In genomic region chr21:39087976-39088370, GRCh38 we compare ENCODE assay signal across 21 cellular contexts.
DNase-seq lines count a peak whose midpoint lies in the region; ATAC-seq and TF ChIP-seq lines count a peak whose summit lies in the region.
"Had no signal": no experiment of that assay in that cellular context is flagged by ENCODE, and none has a peak within 500 bp of the region (broad histone marks: within the 10 kb centered on the region; RNA-seq: fewer than 3 reads in every experiment).

No MANE protein-coding gene starts in this region.

- 24% methylated on average over 7 of the region's 7 CpGs for WGBS in mammary epithelial cell (ENCODE audit: low coverage, missing lambda C conversion rate)

- BruUV-seq in mammary epithelial cell (replicated peaks; lab: Mats Ljungman, UMichigan) (no TSS peak), MCF 10A (replicated peaks; lab: Mats Ljungman, UMichigan) (no TSS peak)

- peaks cover 3% of the 10 kb centered on the region for H3K4me1 ChIP-seq in mammary epithelial cell (ENCODE audit: insufficient read depth, low read length)
- peaks cover 7% of the 10 kb centered on the region for H3K4me1 ChIP-seq in fibroblast of lung (ENCODE audit: control insufficient read depth, extremely low read depth, insufficient read depth, low read length)
- H3K4me1 ChIP-seq in neural progenitor cell = peaks cover 13% of the 10 kb centered on the region
- H3K4me1 ChIP-seq in effector memory CD4-positive, alpha-beta T cell (ENCODE audit: control insufficient read depth, insufficient read depth, low read length, poor library complexity, severe bottlenecking) = no peaks in the 10 kb centered on the region
- H3K4me1 ChIP-seq: BE2C had no signal

- H3K9ac ChIP-seq in mammary epithelial cell (ENCODE audit: insufficient read depth, low read length) (no peak overlapping the region), fibroblast of lung (ENCODE audit: insufficient read depth, low read length) (no peak overlapping the region), neural progenitor cell (no peak overlapping the region)

- peak overlapping the region; percentile 7 for H2AFZ ChIP-seq in mammary epithelial cell (ENCODE audit: low read depth, low read length)
- H2AFZ ChIP-seq in fibroblast of lung (ENCODE audit: low read length) = peak overlapping the region; percentile 41
- H2AFZ ChIP-seq in neural progenitor cell (replicated peaks) = peak overlapping the region; percentile 44
- H2AFZ ChIP-seq: hepatocyte had no signal

- DNase-seq in mammary epithelial cell (no peak), MCF 10A (ENCODE audit: unreplicated experiment) (no peak), fibroblast of lung (ENCODE audit: low read depth in 2 of 2) (no peak), neural progenitor cell (ENCODE audit: low spot score) (no peak)
- no peak for DNase-seq in effector memory CD4-positive, alpha-beta T cell
- DNase-seq: 8988T; activated gamma-delta T cell; BE2C; mesenchymal stem cell; NCI-H1092 treated with DMSO at 0.1 percent for 48 hours; NCI-H510A treated with DMSO at 0.1 percent for 48 hours; stimulated activated CD4-positive, alpha-beta T cell treated with anti-CD3 and anti-CD28 coated beads, Interleukin-15, amount 100 ng/mL, for 24 hours had no signal

- H3K79me2 ChIP-seq in mammary epithelial cell (ENCODE audit: insufficient read depth, low read length) = no peaks in the 10 kb centered on the region
- H3K79me2 ChIP-seq in fibroblast of lung (ENCODE audit: control insufficient read depth, insufficient read depth, low read length) = no peaks in the 10 kb centered on the region
- no peaks in the 10 kb centered on the region for H3K79me2 ChIP-seq in neural progenitor cell (ENCODE audit: low read depth)
- H3K79me2 ChIP-seq: hepatocyte had no signal

- H3K9me3 ChIP-seq in mammary epithelial cell (replicated peaks; ENCODE audit: insufficient read depth, low read length) (no peaks in the 10 kb centered on the region), fibroblast of lung (ENCODE audit: control insufficient read depth, insufficient read depth, low read depth, low read length) (no peaks in the 10 kb centered on the region), neural progenitor cell (ENCODE audit: low read depth) (no peaks in the 10 kb centered on the region)
- no peaks in the 10 kb centered on the region for H3K9me3 ChIP-seq in effector memory CD4-positive, alpha-beta T cell (ENCODE audit: control insufficient read depth, low read length)
- H3K9me3 ChIP-seq: adrenal gland, BE2C had no signal

- H3F3A ChIP-seq in neural progenitor cell (ENCODE audit: low read depth) = peaks cover 17% of the 10 kb centered on the region

- CTCF ChIA-PET in mammary epithelial cell (lab: Charles Lee; ENCODE audit: low non-redundant PET) (no interaction called here), MCF 10A (lab: Yijun Ruan, JAX) (no interaction called here)

- H3K27me3 ChIP-seq in mammary epithelial cell (ENCODE audit: insufficient read depth, low read length) = no peaks in the 10 kb centered on the region
- H3K27me3 ChIP-seq in fibroblast of lung (ENCODE audit: control insufficient read depth, insufficient read depth, low read length) = no peaks in the 10 kb centered on the region
- H3K27me3 ChIP-seq in neural progenitor cell = no peaks in the 10 kb centered on the region
- no peaks in the 10 kb centered on the region for H3K27me3 ChIP-seq in effector memory CD4-positive, alpha-beta T cell (replicated peaks; ENCODE audit: control insufficient read depth, insufficient read depth, low read length, poor library complexity, severe bottlenecking)
- H3K27me3 ChIP-seq: adrenal gland, BE2C, hepatocyte had no signal

- H3K36me3 Mint-ChIP-seq in MCF 10A (ENCODE audit: insufficient read depth, unreplicated experiment) (no peaks in the 10 kb centered on the region), neural progenitor cell (peaks cover 2% of the 10 kb centered on the region)
- H3K36me3 Mint-ChIP-seq: natural killer cell treated with Interleukin-12 subunit alpha and Interleukin-12 subunit beta and Interleukin-15 and Interleukin-18, amount 100 ng/mL, for 72 hours; stimulated activated effector memory CD8-positive, alpha-beta T cell treated with anti-CD3 and anti-CD28 coated beads, Interleukin-12 subunit alpha, Interleukin-12 subunit beta, amount 100 ng/mL, for 72 hours had no signal

- H3K4me1 Mint-ChIP-seq in MCF 10A (ENCODE audit: insufficient read depth, unreplicated experiment) = peaks cover 18% of the 10 kb centered on the region
- H3K4me1 Mint-ChIP-seq in neural progenitor cell = peaks cover 24% of the 10 kb centered on the region
- H3K4me1 Mint-ChIP-seq: central memory CD8-positive, alpha-beta T cell; stimulated activated effector memory CD8-positive, alpha-beta T cell treated with anti-CD3 and anti-CD28 coated beads, Interleukin-12 subunit alpha, Interleukin-12 subunit beta, amount 100 ng/mL, for 72 hours had no signal

- POLR2A ChIA-PET in MCF 10A (lab: Yijun Ruan, JAX) = no interaction called here

- H3K4me3 Mint-ChIP-seq in MCF 10A (ENCODE audit: unreplicated experiment) (no peak overlapping the region), neural progenitor cell (peak overlapping the region; percentile 21)
- H3K4me3 Mint-ChIP-seq: central memory CD8-positive, alpha-beta T cell; natural killer cell treated with Interleukin-12 subunit alpha and Interleukin-12 subunit beta and Interleukin-15 and Interleukin-18, amount 100 ng/mL, for 72 hours; stimulated activated effector memory CD8-positive, alpha-beta T cell treated with anti-CD3 and anti-CD28 coated beads, Interleukin-12 subunit alpha, Interleukin-12 subunit beta, amount 100 ng/mL, for 72 hours had no signal

- no peak for TF ChIP-seq CTCF in mammary epithelial cell (conservative IDR thresholded peaks at IDR 0.05 in 1 of 2, IDR thresholded peaks at IDR 0.05 in 1 of 2; ENCODE audit: extremely low read depth in 1 of 2, insufficient read depth in 1 of 2, low read depth in 1 of 2, low read length in 2 of 2)
- no peak for TF ChIP-seq CTCF in MCF 10A (IDR thresholded peaks at IDR 0.05; ENCODE audit: unreplicated experiment)
- no peak for TF ChIP-seq CTCF in fibroblast of lung (conservative IDR thresholded peaks at IDR 0.05 in 1 of 2, IDR thresholded peaks at IDR 0.05 in 1 of 2; ENCODE audit: low read depth in 1 of 2, low read length in 2 of 2)
- no peak for TF ChIP-seq CTCF in neural progenitor cell (IDR thresholded peaks at IDR 0.05)

- no peak overlapping the region for H3K4me3 ChIP-seq in mammary epithelial cell (replicated peaks in 1 of 3; ENCODE audit: insufficient read depth in 1 of 3, low read depth in 2 of 3, low read length in 3 of 3)
- H3K4me3 ChIP-seq in fibroblast of lung (replicated peaks in 1 of 4; ENCODE audit: control extremely low read depth in 1 of 4, insufficient read depth in 1 of 4, low read depth in 3 of 4, low read length in 4 of 4) = no peak overlapping the region
- H3K4me3 ChIP-seq in neural progenitor cell = no peak overlapping the region
- no peak overlapping the region for H3K4me3 ChIP-seq in effector memory CD4-positive, alpha-beta T cell (ENCODE audit: insufficient read depth, low read depth, low read length, poor library complexity, severe bottlenecking)
- H3K4me3 ChIP-seq: adrenal gland, hepatocyte had no signal

- in situ Hi-C loops in mammary epithelial cell (cut with MboI; ENCODE audit: low sequenced_read_pairs in 2 of 2) = no loop called here

- H4K20me1 ChIP-seq in mammary epithelial cell (ENCODE audit: insufficient read depth, low read length) (no peaks in the 10 kb centered on the region), fibroblast of lung (ENCODE audit: control insufficient read depth, extremely low read depth, insufficient read depth, low read length) (no peaks in the 10 kb centered on the region), neural progenitor cell (ENCODE audit: low read depth) (no peaks in the 10 kb centered on the region)

- dilution Hi-C loops in mammary epithelial cell (cut with HindIII; ENCODE audit: low sequenced_read_pairs) = no loop called here

- H3K27me3 Mint-ChIP-seq in MCF 10A (ENCODE audit: insufficient read depth, unreplicated experiment) (no peaks in the 10 kb centered on the region), neural progenitor cell (ENCODE audit: insufficient read depth, low read depth) (peaks cover 7% of the 10 kb centered on the region)

- ATAC-seq in HG02981 (IDR thresholded peaks at IDR 0.05; ENCODE audit: unreplicated experiment) (no peak), HG02852 (IDR thresholded peaks at IDR 0.05; ENCODE audit: unreplicated experiment) (no peak), GM18861 (IDR thresholded peaks at IDR 0.05; ENCODE audit: unreplicated experiment) (no peak)
- ATAC-seq: natural killer cell treated with Interleukin-12 subunit alpha and Interleukin-12 subunit beta and Interleukin-15 and Interleukin-18, amount 100 ng/mL, for 72 hours had no signal

- no peaks in the 10 kb centered on the region for H3K9me3 Mint-ChIP-seq in MCF 10A (ENCODE audit: unreplicated experiment)
- H3K9me3 Mint-ChIP-seq in neural progenitor cell = peaks cover 5% of the 10 kb centered on the region
- H3K9me3 Mint-ChIP-seq: central memory CD8-positive, alpha-beta T cell; natural killer cell treated with Interleukin-12 subunit alpha and Interleukin-12 subunit beta and Interleukin-15 and Interleukin-18, amount 100 ng/mL, for 72 hours; stimulated activated effector memory CD8-positive, alpha-beta T cell treated with anti-CD3 and anti-CD28 coated beads, Interleukin-12 subunit alpha, Interleukin-12 subunit beta, amount 100 ng/mL, for 72 hours had no signal

- H3K36me3 ChIP-seq in mammary epithelial cell (ENCODE audit: insufficient read depth, low read length) (no peaks in the 10 kb centered on the region), fibroblast of lung (ENCODE audit: control insufficient read depth, insufficient read depth, low read length) (no peaks in the 10 kb centered on the region), neural progenitor cell (no peaks in the 10 kb centered on the region)
- no peaks in the 10 kb centered on the region for H3K36me3 ChIP-seq in effector memory CD4-positive, alpha-beta T cell (ENCODE audit: control insufficient read depth, insufficient read depth, low read length)
- H3K36me3 ChIP-seq: adrenal gland, BE2C had no signal

- H3K4me2 ChIP-seq in mammary epithelial cell (ENCODE audit: insufficient read depth, low read depth, low read length) (no peak overlapping the region), fibroblast of lung (ENCODE audit: extremely low read depth, insufficient read depth, low read length) (peak overlapping the region; percentile 78), neural progenitor cell (peak overlapping the region; percentile 41)
- H3K4me2 ChIP-seq: hepatocyte had no signal

- intact Hi-C loops in mammary epithelial cell (cut with micrococcal nuclease) = loop anchor here (5.0 kb wide), 1 partner anchor 356 kb away; no protein-coding TSS in a partner anchor
- intact Hi-C loops in MCF 10A (cut with micrococcal nuclease) = no loop called here

- H3K27ac ChIP-seq in mammary epithelial cell (ENCODE audit: insufficient read depth, low read depth, low read length) = no peak overlapping the region
- H3K27ac ChIP-seq in fibroblast of lung (ENCODE audit: insufficient read depth, low read length) = peak overlapping the region; percentile 43
- no peak overlapping the region for H3K27ac ChIP-seq in neural progenitor cell
- H3K27ac ChIP-seq in effector memory CD4-positive, alpha-beta T cell (ENCODE audit: insufficient read depth, low read length, poor library complexity, severe bottlenecking) = no peak overlapping the region
- H3K27ac ChIP-seq: VCaP had no signal

- H3K27ac Mint-ChIP-seq in MCF 10A (ENCODE audit: low read depth, unreplicated experiment) (no peak overlapping the region), neural progenitor cell (no peak overlapping the region)
- H3K27ac Mint-ChIP-seq: natural killer cell treated with Interleukin-12 subunit alpha and Interleukin-12 subunit beta and Interleukin-15 and Interleukin-18, amount 100 ng/mL, for 72 hours; stimulated activated effector memory CD8-positive, alpha-beta T cell treated with anti-CD3 and anti-CD28 coated beads, Interleukin-12 subunit alpha, Interleukin-12 subunit beta, amount 100 ng/mL, for 72 hours had no signal
